Comparison of ENCODE assay signal across 12 cellular contexts in the genomic region with DNA sequence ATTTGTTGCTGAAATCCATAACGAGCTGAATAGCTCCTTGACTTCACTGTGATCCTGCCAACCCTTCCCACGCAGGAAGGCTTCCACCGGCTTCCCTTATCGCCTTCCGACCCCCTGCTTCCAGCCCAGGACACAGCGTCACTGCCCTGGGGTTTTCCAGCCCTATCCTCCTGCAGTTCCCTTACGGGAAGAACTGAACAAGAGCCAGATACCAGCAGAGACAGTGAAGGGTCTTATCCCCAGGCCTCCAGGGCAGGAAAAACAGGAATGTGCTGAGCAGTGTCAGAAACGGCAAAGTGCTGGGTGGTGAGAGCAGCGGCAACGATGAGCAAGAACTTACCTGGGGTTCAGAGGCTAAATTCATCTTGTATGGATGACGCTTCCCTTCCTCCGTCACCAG. TPM values are rescaled to one million over a fixed set of nuclear protein-coding genes. Genes with fewer than 3 reads are reported as not detected.
A peak's percentile ranks its signal among the peaks of the same experiment; 100 is the strongest.
DNase-seq lines count a peak whose midpoint lies in the region; ATAC-seq and TF ChIP-seq lines count a peak whose summit lies in the region.
"Had no signal": no experiment of that assay in that cellular context is flagged by ENCODE, and none has a peak within 500 bp of the region (broad histone marks: within the 10 kb centered on the region; RNA-seq: fewer than 3 reads in every experiment).

No MANE protein-coding gene starts in this region.

- no peak overlapping the region for H3K4me3 Mint-ChIP-seq in Caco-2 (ENCODE audit: unreplicated experiment)
- no peak overlapping the region for H3K4me3 Mint-ChIP-seq in MCF 10A (ENCODE audit: unreplicated experiment)
- H3K4me3 Mint-ChIP-seq: neural crest cell had no signal

- no peaks in the 10 kb centered on the region for H3K9me3 Mint-ChIP-seq in Caco-2 (ENCODE audit: unreplicated experiment)
- H3K9me3 Mint-ChIP-seq in MCF 10A (ENCODE audit: unreplicated experiment) = no peaks in the 10 kb centered on the region
- H3K9me3 Mint-ChIP-seq: neural crest cell had no signal

- H3K4me3 ChIP-seq in Caco-2 (ENCODE audit: low read depth, low read length) (no peak overlapping the region), right atrium auricular region (no peak overlapping the region), prostate gland (no peak overlapping the region), BE2C (ENCODE audit: low read depth, low read length) (no peak overlapping the region)

- H3K27ac Mint-ChIP-seq in Caco-2 (ENCODE audit: unreplicated experiment) = peak overlapping the region; percentile 90
- H3K27ac Mint-ChIP-seq in MCF 10A (ENCODE audit: low read depth, unreplicated experiment) = peak overlapping the region; percentile 77

- POLR2A ChIA-PET in Caco-2 (lab: Charles Lee) (no interaction called here), MCF 10A (lab: Yijun Ruan, JAX) (interaction anchor here (1.8 to 2.2 kb wide), 2 partner anchors 8 to 20 kb away, joined by 6 to 8 read pairs; no protein-coding TSS in a partner anchor)

- no peak for TF ChIP-seq POLR2A in prostate gland (IDR thresholded peaks at IDR 0.05)

- H3K27me3 Mint-ChIP-seq in Caco-2 (ENCODE audit: insufficient read depth, unreplicated experiment) (no peaks in the 10 kb centered on the region), MCF 10A (ENCODE audit: insufficient read depth, unreplicated experiment) (no peaks in the 10 kb centered on the region)

- no peak for TF ChIP-seq CTCF in Caco-2 (IDR thresholded peaks at IDR 0.05; ENCODE audit: insufficient read depth in 1 of 2, low read depth in 1 of 2, low read length in 1 of 2, severe bottlenecking in 1 of 2, unreplicated experiment in 1 of 2)
- TF ChIP-seq CTCF in MCF 10A (IDR thresholded peaks at IDR 0.05; ENCODE audit: unreplicated experiment) = no peak
- TF ChIP-seq CTCF in right atrium auricular region (IDR thresholded peaks at IDR 0.05) = no peak
- TF ChIP-seq CTCF in prostate gland (IDR thresholded peaks at IDR 0.05) = no peak
- no peak for TF ChIP-seq CTCF in BE2C (IDR thresholded peaks at IDR 0.05; ENCODE audit: low read depth, low read length)

- CTCF ChIA-PET in Caco-2 (lab: Charles Lee) = no interaction called here
- CTCF ChIA-PET in MCF 10A (lab: Yijun Ruan, JAX) = interaction anchor here (0.7 to 2.1 kb wide), 2 partner anchors 54 to 93 kb away, joined by 3 to 12 read pairs; no protein-coding TSS in a partner anchor

- peaks cover 87% of the 10 kb centered on the region for H3K36me3 Mint-ChIP-seq in Caco-2 (ENCODE audit: insufficient read depth, unreplicated experiment)
- peaks cover 51% of the 10 kb centered on the region for H3K36me3 Mint-ChIP-seq in MCF 10A (ENCODE audit: insufficient read depth, unreplicated experiment)

- H3K9me3 ChIP-seq in Caco-2 (no peaks in the 10 kb centered on the region), right atrium auricular region (no peaks in the 10 kb centered on the region), prostate gland (no peaks in the 10 kb centered on the region), BE2C (no peaks in the 10 kb centered on the region)

- WGBS in prostate gland = 64% methylated on average over 12 of the region's 12 CpGs

- BruUV-seq in Caco-2 (replicated peaks; lab: Mats Ljungman, UMichigan) (no TSS peak), MCF 10A (replicated peaks; lab: Mats Ljungman, UMichigan) (no TSS peak)

- H3K4me1 ChIP-seq in Caco-2 (peaks cover 65% of the 10 kb centered on the region), right atrium auricular region (peaks cover 0 to 64% of the 10 kb centered on the region in 2 donors), prostate gland (replicated peaks) (no peaks in the 10 kb centered on the region), BE2C (no peaks in the 10 kb centered on the region)

- no peak for DNase-seq in Caco-2
- DNase-seq in MCF 10A (ENCODE audit: unreplicated experiment) = no peak
- peak; percentile 81 for DNase-seq in right atrium auricular region (ENCODE audit: low spot score)
- DNase-seq in prostate gland (ENCODE audit: low spot score) = no peak
- no peak for DNase-seq in BE2C
- DNase-seq in NCI-H1417 treated with DMSO at 0.1 percent for 48 hours (lab: John Stamatoyannopoulos, UW) = no peak
- DNase-seq: activated CD4-positive, CD25-positive, alpha-beta regulatory T cell; activated naive CD4-positive, alpha-beta T cell treated with anti-CD3 and anti-CD28 coated beads, Interleukin-2, amount 50 U/mL, for 16 hours; NCI-H1105 had no signal

- H3K4me1 Mint-ChIP-seq in Caco-2 (ENCODE audit: low read depth, unreplicated experiment) = peaks cover 54% of the 10 kb centered on the region
- peaks cover 35% of the 10 kb centered on the region for H3K4me1 Mint-ChIP-seq in MCF 10A (ENCODE audit: insufficient read depth, unreplicated experiment)

- H3K36me3 ChIP-seq in Caco-2 (ENCODE audit: control insufficient read depth, insufficient read depth, low read length) = peaks cover 7% of the 10 kb centered on the region
- H3K36me3 ChIP-seq in right atrium auricular region = peaks cover 40% of the 10 kb centered on the region
- no peaks in the 10 kb centered on the region for H3K36me3 ChIP-seq in prostate gland
- H3K36me3 ChIP-seq in BE2C = no peaks in the 10 kb centered on the region

- H3K27me3 ChIP-seq in Caco-2 (replicated peaks; ENCODE audit: control insufficient read depth, insufficient read depth, low read length) = no peaks in the 10 kb centered on the region
- H3K27me3 ChIP-seq in right atrium auricular region = no peaks in the 10 kb centered on the region
- no peaks in the 10 kb centered on the region for H3K27me3 ChIP-seq in prostate gland (replicated peaks; ENCODE audit: insufficient read depth)
- H3K27me3 ChIP-seq in BE2C = no peaks in the 10 kb centered on the region

- H3K27ac ChIP-seq in right atrium auricular region (peak overlapping the region; percentile 86 to 91), prostate gland (peak overlapping the region; percentile 42 to 45)

- intact Hi-C loops in Caco-2 (cut with micrococcal nuclease; ENCODE audit: unreplicated experiment) (no loop called here), MCF 10A (cut with micrococcal nuclease) (no loop called here), prostate gland (cut with DNase I) (no loop called here)

- ATAC-seq in HG02884 (IDR thresholded peaks at IDR 0.05; ENCODE audit: unreplicated experiment) = no peak
- ATAC-seq in GM21528 (IDR thresholded peaks at IDR 0.05; ENCODE audit: low FRiP score, unreplicated experiment) = no peak

RNA-seq across cellular contexts. Expression of a gene that starts 22.4 kb away (rescaled TPM):
- total RNA-seq in Caco-2 (2022) (417 and 506 TPM in 2 replicates), MCF 10A (2022) (74.6 and 98.1 TPM in 2 replicates), right atrium auricular region (100 to 1,000 TPM; 126 to 130 TPM), prostate gland (10 to 100 TPM; 63.2 to 82.0 TPM)
- 0.74 TPM for polyA plus RNA-seq in BE2C (2012; ENCODE audit: insufficient read depth, insufficient read length, low read depth)
